ENCODE assay signal across 16 cellular contexts in the genomic region with DNA sequence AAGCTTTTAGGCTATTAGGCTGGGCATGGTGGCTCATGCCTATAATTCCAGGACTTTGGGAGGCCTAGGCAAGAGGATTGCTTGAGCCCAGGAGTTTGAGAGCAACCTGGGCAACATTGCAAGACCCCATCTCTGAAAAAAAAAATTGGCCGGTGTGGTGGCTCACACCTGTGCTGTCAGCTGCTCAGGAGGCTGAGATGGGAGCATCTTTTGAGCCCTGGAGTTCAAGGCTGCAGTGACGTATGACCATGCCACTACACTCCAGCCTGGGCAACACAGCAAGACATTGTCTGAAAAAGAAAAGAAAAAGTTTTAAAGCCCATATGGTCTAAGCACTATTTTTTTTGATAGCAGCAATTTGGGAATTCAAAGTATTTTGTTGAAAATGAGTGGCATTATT. TPM values are rescaled to one million over a fixed set of nuclear protein-coding genes. Genes with fewer than 3 reads are reported as not detected.
DNase-seq lines count a peak whose midpoint lies in the region; ATAC-seq and TF ChIP-seq lines count a peak whose summit lies in the region.
"Had no signal": no experiment of that assay in that cellular context is flagged by ENCODE, and none has a peak within 500 bp of the region (broad histone marks: within the 10 kb centered on the region; RNA-seq: fewer than 3 reads in every experiment).

No MANE protein-coding gene starts in this region.

- no peaks in the 10 kb centered on the region for H3K27me3 ChIP-seq in DOHH2 (ENCODE audit: control insufficient read depth, low read length)

- H3K4me1 Mint-ChIP-seq in activated naive CD4-positive, alpha-beta T cell treated with anti-CD3 and anti-CD28 coated beads for 36 hours (ENCODE audit: low read depth), result peaks cover 40% of the 10 kb centered on the region
- H3K4me1 Mint-ChIP-seq in activated naive CD8-positive, alpha-beta T cell treated with anti-CD3 and anti-CD28 coated beads for 36 hours, result peaks cover 20% of the 10 kb centered on the region
- peaks cover 22% of the 10 kb centered on the region for H3K4me1 Mint-ChIP-seq in stimulated activated memory B cell treated with anti-CD40 and anti-IgM and Interleukin-4, amounts not matched to agents 10 μg/mL and 1 μg/mL and 100 μg/mL, for 72 hours

- H3K4me3 ChIP-seq in DOHH2 (ENCODE audit: low read length), result no peak overlapping the region

- H3K79me2 ChIP-seq in DOHH2 (ENCODE audit: control insufficient read depth, low read length), result no peaks in the 10 kb centered on the region

- CTCF ChIA-PET in activated naive CD4-positive, alpha-beta T cell treated with anti-CD3 and anti-CD28 coated beads for 36 hours (lab: Charles Lee), result no interaction called here

- no peaks in the 10 kb centered on the region for H4K20me1 ChIP-seq in DOHH2 (ENCODE audit: control insufficient read depth, insufficient read depth, low read depth, low read length)

- no peaks in the 10 kb centered on the region for H3K9me3 Mint-ChIP-seq in activated naive CD4-positive, alpha-beta T cell treated with anti-CD3 and anti-CD28 coated beads for 36 hours
- H3K9me3 Mint-ChIP-seq in activated naive CD8-positive, alpha-beta T cell treated with anti-CD3 and anti-CD28 coated beads for 36 hours, result no peaks in the 10 kb centered on the region
- H3K9me3 Mint-ChIP-seq in stimulated activated memory B cell treated with anti-CD40 and anti-IgM and Interleukin-4, amounts not matched to agents 10 μg/mL and 1 μg/mL and 100 μg/mL, for 72 hours, result no peaks in the 10 kb centered on the region
- H3K9me3 Mint-ChIP-seq: CD8-positive, alpha-beta memory T cell had no signal

- H3K4me1 ChIP-seq in DOHH2 (ENCODE audit: control insufficient read depth, low read length), result peaks cover 22% of the 10 kb centered on the region

- peak overlapping the region; percentile 95 for H3K27ac Mint-ChIP-seq in activated naive CD4-positive, alpha-beta T cell treated with anti-CD3 and anti-CD28 coated beads for 36 hours
- H3K27ac Mint-ChIP-seq in activated naive CD8-positive, alpha-beta T cell treated with anti-CD3 and anti-CD28 coated beads for 36 hours, result peak overlapping the region; percentile 79
- H3K27ac Mint-ChIP-seq in stimulated activated memory B cell treated with anti-CD40 and anti-IgM and Interleukin-4, amounts not matched to agents 10 μg/mL and 1 μg/mL and 100 μg/mL, for 72 hours, result peak overlapping the region; percentile 2

- peaks cover 7% of the 10 kb centered on the region; the same call in 1 of the 2 replicates for H3F3A ChIP-seq in DOHH2 (ENCODE audit: control insufficient read depth, insufficient read depth)

- ATAC-seq in stimulated activated memory B cell treated with anti-CD40 and anti-IgM and Interleukin-4, amounts not matched to agents 10 μg/mL and 1 μg/mL and 100 μg/mL, for 72 hours, result no peak
- ATAC-seq in HG02642 (IDR thresholded peaks at IDR 0.05; ENCODE audit: poor library complexity, unreplicated experiment), result no peak

- no peak overlapping the region for H3K4me2 ChIP-seq in DOHH2 (ENCODE audit: low read length)

- intact Hi-C loops in activated naive CD4-positive, alpha-beta T cell treated with anti-CD3 and anti-CD28 coated beads for 36 hours (cut with micrococcal nuclease), result loop anchor here (1.0 to 2.0 kb wide), 2 partner anchors 9 to 15 kb away; partner anchors contain the start of gene SEC61A2

- H3K9me2 ChIP-seq in DOHH2 (replicated peaks; ENCODE audit: control insufficient read depth, low read length), result no peaks in the 10 kb centered on the region

- no peak overlapping the region for H3K4me3 Mint-ChIP-seq in activated naive CD4-positive, alpha-beta T cell treated with anti-CD3 and anti-CD28 coated beads for 36 hours
- no peak overlapping the region for H3K4me3 Mint-ChIP-seq in activated naive CD8-positive, alpha-beta T cell treated with anti-CD3 and anti-CD28 coated beads for 36 hours
- no peak overlapping the region for H3K4me3 Mint-ChIP-seq in stimulated activated memory B cell treated with anti-CD40 and anti-IgM and Interleukin-4, amounts not matched to agents 10 μg/mL and 1 μg/mL and 100 μg/mL, for 72 hours

- no peak for DNase-seq in activated naive CD4-positive, alpha-beta T cell treated with anti-CD3 and anti-CD28 coated beads for 36 hours
- no peak for DNase-seq in activated naive CD4-positive, alpha-beta T cell treated with Interleukin-2 at 50 U/mL for 16 hours
- DNase-seq in activated naive CD8-positive, alpha-beta T cell treated with anti-CD3 and anti-CD28 coated beads for 36 hours, result no peak
- DNase-seq in NCI-H1105 treated with DMSO at 0.1 percent for 48 hours (lab: John Stamatoyannopoulos, UW), result no peak
- DNase-seq: ACHN; CD8-positive, alpha-beta memory T cell; GOT3; NCI-H1048; NCI-H2107; NCI-H226; NCI-H526 treated with DMSO at 0.1 percent for 48 hours; OCI-M1; RPMI8226 had no signal

- H3K27ac ChIP-seq in DOHH2 (ENCODE audit: low read depth, low read length), result peak overlapping the region; percentile 53; the same call in 1 of the 2 replicates

- H3K27me3 Mint-ChIP-seq in activated naive CD4-positive, alpha-beta T cell treated with anti-CD3 and anti-CD28 coated beads for 36 hours (ENCODE audit: low read depth), result no peaks in the 10 kb centered on the region
- H3K27me3 Mint-ChIP-seq in activated naive CD8-positive, alpha-beta T cell treated with anti-CD3 and anti-CD28 coated beads for 36 hours, result no peaks in the 10 kb centered on the region
- H3K27me3 Mint-ChIP-seq in stimulated activated memory B cell treated with anti-CD40 and anti-IgM and Interleukin-4, amounts not matched to agents 10 μg/mL and 1 μg/mL and 100 μg/mL, for 72 hours, result no peaks in the 10 kb centered on the region
- H3K27me3 Mint-ChIP-seq: CD8-positive, alpha-beta memory T cell had no signal

- TF ChIP-seq CTCF in DOHH2 (IDR thresholded peaks at IDR 0.05; ENCODE audit: low read depth, low read length, poor library complexity, severe bottlenecking), result no peak

- H3K9me3 ChIP-seq in DOHH2 (ENCODE audit: control insufficient read depth, insufficient read depth, low read length), result no peaks in the 10 kb centered on the region

- H3K36me3 Mint-ChIP-seq in activated naive CD4-positive, alpha-beta T cell treated with anti-CD3 and anti-CD28 coated beads for 36 hours (ENCODE audit: low read depth), result peaks cover 17% of the 10 kb centered on the region
- peaks cover 21% of the 10 kb centered on the region for H3K36me3 Mint-ChIP-seq in activated naive CD8-positive, alpha-beta T cell treated with anti-CD3 and anti-CD28 coated beads for 36 hours
- H3K36me3 Mint-ChIP-seq in stimulated activated memory B cell treated with anti-CD40 and anti-IgM and Interleukin-4, amounts not matched to agents 10 μg/mL and 1 μg/mL and 100 μg/mL, for 72 hours, result peaks cover 65% of the 10 kb centered on the region

- H3K36me3 ChIP-seq in DOHH2 (ENCODE audit: control insufficient read depth, low read length), result peaks cover 24% of the 10 kb centered on the region

RNA-seq across cellular contexts. Expression of gene SEC61A2, which starts 15.8 kb away (rescaled TPM):
- 10 to 100 TPM; 18.2 to 20.0 TPM for total RNA-seq in activated naive CD4-positive, alpha-beta T cell treated with anti-CD3 and anti-CD28 coated beads for 36 hours
- 10 to 100 TPM in 1 of 2 experiments, 1 to 10 TPM in 1; 9.7 to 10.1 TPM for total RNA-seq in activated naive CD8-positive, alpha-beta T cell treated with anti-CD3 and anti-CD28 coated beads for 36 hours

RNA-seq across cellular contexts. Expression of gene DHTKD1, which starts 44.9 kb away (rescaled TPM):
- 10 to 100 TPM; 17.0 to 20.1 TPM for total RNA-seq in activated naive CD4-positive, alpha-beta T cell treated with anti-CD3 and anti-CD28 coated beads for 36 hours
- total RNA-seq in activated naive CD8-positive, alpha-beta T cell treated with anti-CD3 and anti-CD28 coated beads for 36 hours, result 10 to 100 TPM; 10.4 TPM

Comparison
In these comparisons a context has a peak if more than half of its experiments do, and no peak if none do; other contexts are left out.
1. H3K27ac Mint-ChIP-seq: peak in every context shown above with its lines; median percentile 95 in activated naive CD4-positive, alpha-beta T cell treated with anti-CD3 and anti-CD28 coated beads for 36 hours; 79 in activated naive CD8-positive, alpha-beta T cell treated with anti-CD3 and anti-CD28 coated beads for 36 hours; 2 in stimulated activated memory B cell treated with anti-CD40 and anti-IgM and Interleukin-4, amounts not matched to agents 10 μg/mL and 1 μg/mL and 100 μg/mL, for 72 hours.